ENCODE assay signal across 8 cellular contexts in genomic region chr12:119666900-119667576, GRCh38. TPM values are rescaled to one million over a fixed set of nuclear protein-coding genes. Genes with fewer than 3 reads are reported as not detected.
DNase-seq lines count a peak whose midpoint lies in the region; ATAC-seq and TF ChIP-seq lines count a peak whose summit lies in the region.

No MANE protein-coding gene starts in this region.

- WGBS in esophagus muscularis mucosa: 8% methylated on average over 9 of the region's 9 CpGs
- WGBS in psoas muscle, 3 donors: 12 to 16% (median 14%) methylated on average over 9 of the region's 9 CpGs
- 11 to 14% methylated on average over 9 of the region's 9 CpGs for WGBS in body of pancreas, 2 donors

- H3K9me3 ChIP-seq in PC-3 (ENCODE audit: low read length) (no peaks in the 10 kb centered on the region), esophagus muscularis mucosa (no peaks in the 10 kb centered on the region), psoas muscle (no peaks in the 10 kb centered on the region), body of pancreas (no peaks in the 10 kb centered on the region)

- H3K4me3 ChIP-seq in PC-3 (ENCODE audit: low read length) (peak overlapping the region; percentile 92), esophagus muscularis mucosa (peak overlapping the region; percentile 71 to 99 (median 84)), psoas muscle (peak overlapping the region; percentile 94), body of pancreas (no peak overlapping the region)

- peaks cover 7% of the 10 kb centered on the region; the same call in 1 of the 2 replicates for H3K36me3 ChIP-seq in PC-3 (ENCODE audit: low read depth, low read length)
- peaks cover 2 to 13% (median 8%) of the 10 kb centered on the region in 4 donors for H3K36me3 ChIP-seq in esophagus muscularis mucosa
- peaks cover under 1 to 24% of the 10 kb centered on the region in 2 donors for H3K36me3 ChIP-seq in psoas muscle (ENCODE audit: insufficient read depth in 1 of 2, low read depth in 1 of 2)
- no peaks in the 10 kb centered on the region for H3K36me3 ChIP-seq in body of pancreas (replicated peaks in 1 of 2; ENCODE audit: insufficient read depth in 1 of 2, low read depth in 2 of 2)

- H3F3A ChIP-seq in PC-3 (ENCODE audit: low read length, unreplicated experiment): no peaks in the 10 kb centered on the region

- H3K27ac ChIP-seq in PC-3 (ENCODE audit: low read length) (no peak overlapping the region), esophagus muscularis mucosa (replicated peaks in 1 of 4) (peak overlapping the region in 2 of 4 donors; percentile 90 to 92), psoas muscle (peak overlapping the region; percentile 96), body of pancreas (peak overlapping the region in 1 of 4 donors; percentile 95)

- H3K27me3 ChIP-seq in PC-3 (ENCODE audit: low read length) (0 out of 2 replicates have a peak, but pooled peaks cover 5% of the 10 kb centered on the region), esophagus muscularis mucosa (no peaks in the 10 kb centered on the region), psoas muscle (ENCODE audit: insufficient read depth in 3 of 3, low read length in 2 of 3) (no peaks in the 10 kb centered on the region), body of pancreas (no peaks in the 10 kb centered on the region)

- H2AFZ ChIP-seq in PC-3 (ENCODE audit: low read length): peak overlapping the region; percentile 72

- intact Hi-C loops in PC-3 (cut with micrococcal nuclease): loop anchor here (1.0 kb wide), 1 partner anchor 8 kb away; no protein-coding TSS in a partner anchor
- intact Hi-C loops in esophagus muscularis mucosa (cut with DNase I): loop anchor here (10.0 kb wide), 1 partner anchor 118 kb away; no protein-coding TSS in a partner anchor
- intact Hi-C loops in psoas muscle (cut with DNase I): loop anchor here (5.0 to 10.0 kb wide), 4 partner anchors 75 to 225 kb away; partner anchors contain the start of gene TMEM233 (in 1 of the 2)
- intact Hi-C loops in body of pancreas (cut with DNase I): loop anchor here (10.0 kb wide), 1 partner anchor 118 kb away; no protein-coding TSS in a partner anchor

- H3K9me2 ChIP-seq in PC-3 (replicated peaks; ENCODE audit: low read length): no peaks in the 10 kb centered on the region

- no peak for TF ChIP-seq EP300 in esophagus muscularis mucosa (IDR thresholded peaks at IDR 0.05)

- H3K9ac ChIP-seq in PC-3 (ENCODE audit: low read length): peak overlapping the region; percentile 4; the same call in 1 of the 2 replicates

- no peak for TF ChIP-seq CTCF in PC-3 (conservative IDR thresholded peaks at IDR 0.05; ENCODE audit: low read depth, low read length)
- no peak for TF ChIP-seq CTCF in esophagus muscularis mucosa (IDR thresholded peaks at IDR 0.05)
- TF ChIP-seq CTCF in psoas muscle (IDR thresholded peaks at IDR 0.05): no peak
- no peak for TF ChIP-seq CTCF in body of pancreas (IDR thresholded peaks at IDR 0.05)

- peaks cover 39% of the 10 kb centered on the region for H3K79me2 ChIP-seq in PC-3 (ENCODE audit: low read length)

- no peak; the same call in 1 of the 2 replicates for ATAC-seq in PC-3
- ATAC-seq in psoas muscle: peak in 1 of 4 donors; percentile 6
- no peak for ATAC-seq in body of pancreas

- CTCF ChIA-PET in PC-3 (lab: Charles Lee): interaction anchor here (0.6 to 1.4 kb wide), 9 partner anchors 9 to 222 kb away, joined by 3 to 11 read pairs (median 5); no protein-coding TSS in a partner anchor

- H4K20me1 ChIP-seq in PC-3 (ENCODE audit: low read length): no peaks in the 10 kb centered on the region

- H3K4me2 ChIP-seq in PC-3 (ENCODE audit: low read length): peak overlapping the region; percentile 74

- POLR2A ChIA-PET in PC-3 (lab: Charles Lee; ENCODE audit: unreplicated experiment): interaction anchor here (0.5 kb wide), 1 partner anchor 106 kb away, joined by 3 read pairs; no protein-coding TSS in a partner anchor

- peak; percentile 7 for DNase-seq in activated gamma-delta T cell treated with Interleukin-2 at 50 U/mL for 16 hours
- no peak for DNase-seq in activated gamma-delta T cell (lab: John Stamatoyannopoulos, UW)
- no peak for DNase-seq in PC-3
- DNase-seq in esophagus muscularis mucosa (ENCODE audit: extremely low spot score): no peak
- no peak for DNase-seq in psoas muscle
- no peak for DNase-seq in body of pancreas
- no peak for DNase-seq in LoVo (ENCODE audit: low spot score)
- no peak for DNase-seq in medulla oblongata (ENCODE audit: extremely low spot score)

- H3K4me1 ChIP-seq in PC-3 (ENCODE audit: insufficient read depth, low read length) (peaks cover 22% of the 10 kb centered on the region), esophagus muscularis mucosa (peaks cover 20 to 47% (median 39%) of the 10 kb centered on the region in 4 donors), psoas muscle (peaks cover 19% of the 10 kb centered on the region), body of pancreas (peaks cover 38% of the 10 kb centered on the region)

- BruUV-seq in PC-3 (replicated peaks; lab: Mats Ljungman, UMichigan): TSS peak; percentile 27

- no peak for TF ChIP-seq POLR2A in esophagus muscularis mucosa (IDR thresholded peaks at IDR 0.05; ENCODE audit: low read depth)
- no peak for TF ChIP-seq POLR2A in body of pancreas (IDR thresholded peaks at IDR 0.05)

RNA-seq across cellular contexts. Expression of gene PRKAB1, which starts 0.9 kb away (rescaled TPM):
- 16.0 and 16.2 TPM in 2 replicates for total RNA-seq in PC-3 (2014; rRNA removed)
- 10 to 100 TPM; 18.2 to 32.0 (median 25.4) TPM for total RNA-seq in esophagus muscularis mucosa
- total RNA-seq in psoas muscle: 10 to 100 TPM in 2 of 4 donors, 1 to 10 TPM in 2; 9.0 to 16.7 (median 10.9) TPM
- 10 to 100 TPM; 11.7 to 14.9 (median 11.9) TPM for polyA plus RNA-seq in psoas muscle
- total RNA-seq in body of pancreas: 10 to 100 TPM; 13.5 to 20.5 TPM

Comparison
In these comparisons a context has a peak if more than half of its experiments do, and no peak if none do; other contexts are left out.
1. H3K4me3 ChIP-seq: peak in PC-3 (single experiment), esophagus muscularis mucosa (4 of 4) and psoas muscle (single experiment); none in body of pancreas (0 of 2).